ENCODE assay signal across 10 cellular contexts in the genomic region with DNA sequence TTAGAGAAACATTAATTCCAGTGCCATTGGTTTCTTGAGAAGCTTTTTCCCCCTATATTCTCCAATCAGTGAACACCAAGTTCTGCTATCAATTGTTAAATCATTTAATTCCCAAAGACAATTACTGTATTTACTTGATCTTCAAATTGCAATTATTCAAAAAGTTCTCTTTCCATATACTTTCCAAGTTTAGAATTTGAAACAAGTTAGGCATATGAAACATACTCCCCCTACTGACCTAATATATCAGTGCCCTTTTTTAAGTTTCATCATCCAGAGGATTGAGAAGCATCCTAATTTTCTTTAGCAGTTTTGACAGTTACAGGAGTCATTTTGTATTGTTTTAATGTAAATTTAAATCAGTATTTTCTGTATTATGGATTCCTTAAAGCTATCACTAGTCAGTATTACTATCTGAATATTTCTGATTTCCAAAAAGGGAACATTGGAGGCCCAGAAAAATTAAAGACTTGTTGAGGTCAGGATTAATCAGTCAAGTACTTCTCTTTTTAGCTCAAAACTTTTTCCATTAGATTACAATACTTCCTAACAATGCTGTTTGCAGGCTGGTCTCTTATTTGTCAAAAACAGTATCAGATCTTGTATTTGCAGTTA. TPM values are rescaled to one million over a fixed set of nuclear protein-coding genes. Genes with fewer than 3 reads are reported as not detected.
DNase-seq lines count a peak whose midpoint lies in the region; ATAC-seq and TF ChIP-seq lines count a peak whose summit lies in the region.
"Had no signal": no experiment of that assay in that cellular context is flagged by ENCODE, and none has a peak within 500 bp of the region (broad histone marks: within the 10 kb centered on the region; RNA-seq: fewer than 3 reads in every experiment).

No MANE protein-coding gene starts in this region.

- no peak overlapping the region for H3K4me3 ChIP-seq in colonic mucosa
- H3K4me3 ChIP-seq in psoas muscle = no peak overlapping the region

- no peaks in the 10 kb centered on the region for H3K4me1 ChIP-seq in colonic mucosa
- H3K4me1 ChIP-seq in psoas muscle = no peaks in the 10 kb centered on the region

- no peak overlapping the region for H3K27ac ChIP-seq in colonic mucosa
- H3K27ac ChIP-seq in psoas muscle = no peak overlapping the region

- no peaks in the 10 kb centered on the region for H3K36me3 ChIP-seq in colonic mucosa
- H3K36me3 ChIP-seq in psoas muscle (ENCODE audit: insufficient read depth in 1 of 2, low read depth in 1 of 2) = peaks cover under 1 to 14% of the 10 kb centered on the region in 2 donors

- no peak for ATAC-seq in psoas muscle
- no peak for ATAC-seq in GM18511 (IDR thresholded peaks at IDR 0.05; ENCODE audit: unreplicated experiment)
- ATAC-seq in HG03196 (IDR thresholded peaks at IDR 0.05; ENCODE audit: unreplicated experiment) = no peak
- no peak for ATAC-seq in HG03460 (IDR thresholded peaks at IDR 0.05; ENCODE audit: unreplicated experiment)

- H3K9ac ChIP-seq in colonic mucosa (ENCODE audit: low read depth in 2 of 2, low read length in 2 of 2) = no peak overlapping the region

- no peaks in the 10 kb centered on the region for H3K9me3 ChIP-seq in colonic mucosa
- no peaks in the 10 kb centered on the region for H3K9me3 ChIP-seq in psoas muscle

- DNase-seq in NCI-H1694 treated with DMSO at 0.1 percent for 48 hours (lab: John Stamatoyannopoulos, UW) = peak; percentile 25
- no peak for DNase-seq in NCI-H1694 (lab: John Stamatoyannopoulos, UW)
- DNase-seq in NCI-H460 (ENCODE audit: extremely low read depth, low read depth) = peak; percentile 33
- no peak for DNase-seq in colonic mucosa
- DNase-seq in psoas muscle = no peak
- DNase-seq: NCI-H1048 had no signal

- intact Hi-C loops in colonic mucosa (cut with DNase I) (no loop called here), psoas muscle (cut with DNase I) (no loop called here)

- TF ChIP-seq CTCF in colonic mucosa (IDR thresholded peaks at IDR 0.05) = peak; percentile 12
- peak; percentile 40 for TF ChIP-seq CTCF in psoas muscle (IDR thresholded peaks at IDR 0.05)

- no peaks in the 10 kb centered on the region for H3K27me3 ChIP-seq in colonic mucosa
- H3K27me3 ChIP-seq in psoas muscle (ENCODE audit: insufficient read depth in 3 of 3, low read length in 2 of 3) = no peaks in the 10 kb centered on the region

RNA-seq across cellular contexts. Expression of a gene that starts 16.3 kb away (rescaled TPM):
- total RNA-seq in NCI-H460 (2014; rRNA removed; shearing (Covaris generic)) = 0.75 and 0.82 TPM in 2 replicates
- 0.03 and 0.04 TPM in 2 replicates for polyA plus RNA-seq in NCI-H460 (2014; cell fraction: nucleus; rRNA removed)
- total RNA-seq in colonic mucosa (not detected), psoas muscle (not detected)
- polyA plus RNA-seq in psoas muscle = under 1 TPM; 0.01 to 0.04 (median 0.03) TPM
- total RNA-seq: CD4-positive, CD25-positive, alpha-beta regulatory T cell had no signal

RNA-seq across cellular contexts. Expression of a gene that starts 17.0 kb away (rescaled TPM):
- 46.0 and 49.1 TPM in 2 replicates for total RNA-seq in NCI-H460 (2014; rRNA removed; shearing (Covaris generic))
- polyA plus RNA-seq in NCI-H460 (2014; cell fraction: nucleus; rRNA removed) = 33.8 and 44.9 TPM in 2 replicates
- total RNA-seq in colonic mucosa (10 to 100 TPM; 22.2 to 25.5 TPM), psoas muscle (10 to 100 TPM; 38.2 to 52.6 (median 46.6) TPM)
- 10 to 100 TPM; 32.6 to 59.6 (median 32.7) TPM for polyA plus RNA-seq in psoas muscle

RNA-seq across cellular contexts. Expression of a gene that starts 35.9 kb away (rescaled TPM):
- total RNA-seq in NCI-H460 (2014; rRNA removed; shearing (Covaris generic)) = 11.5 and 12.9 TPM in 2 replicates
- 53.7 and 69.2 TPM in 2 replicates for polyA plus RNA-seq in NCI-H460 (2014; cell fraction: nucleus; rRNA removed)
- total RNA-seq in colonic mucosa = 10 to 100 TPM in 1 of 2 donors, 1 to 10 TPM in 1; 5.6 to 14.4 TPM
- total RNA-seq in psoas muscle = 1 to 10 TPM; 2.0 to 3.9 (median 3.1) TPM
- polyA plus RNA-seq in psoas muscle = 1 to 10 TPM in 2 of 3 donors, under 1 TPM in 1; 0.79 to 5.0 (median 3.2) TPM

Comparison
In these comparisons a context has a peak if more than half of its experiments do, and no peak if none do; other contexts are left out.
1. DNase-seq: peak in NCI-H1694 treated with DMSO at 0.1 percent for 48 hours (single experiment) and NCI-H460 (single experiment); none in NCI-H1694 (single experiment), colonic mucosa (single experiment) and psoas muscle (0 of 2).